ENCODE assay signal across 8 cellular contexts in the genomic region with DNA sequence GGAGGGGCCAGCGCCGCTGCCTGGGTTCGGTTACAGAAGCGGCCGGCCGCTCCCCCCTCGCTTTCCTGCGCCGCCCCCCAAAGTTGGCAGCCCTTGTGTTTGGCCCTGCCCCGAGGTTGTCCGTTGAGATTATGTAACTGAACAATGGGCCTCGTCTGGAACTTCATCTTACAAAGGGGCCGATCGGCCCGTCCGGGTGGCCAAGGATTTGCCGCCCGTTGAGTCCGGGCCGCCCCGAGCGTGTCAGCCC. TPM values are rescaled to one million over a fixed set of nuclear protein-coding genes. Genes with fewer than 3 reads are reported as not detected.
A peak's percentile ranks its signal among the peaks of the same experiment; 100 is the strongest.
DNase-seq lines count a peak whose midpoint lies in the region; TF ChIP-seq lines count a peak whose summit lies in the region.

No MANE protein-coding gene starts in this region.

- no peaks in the 10 kb centered on the region for H3K27me3 ChIP-seq in left ventricle myocardium inferior (ENCODE audit: low read depth)
- no peaks in the 10 kb centered on the region for H3K27me3 ChIP-seq in skeletal muscle satellite cell (ENCODE audit: control insufficient read depth, insufficient read depth, low read length)

- peaks cover 38% of the 10 kb centered on the region for H3K36me3 Mint-ChIP-seq in activated CD4-positive, alpha-beta T cell treated with anti-CD3 and anti-CD28 coated beads, Interleukin-2, amount 10 ng/mL, durations not matched to agents 24 days and 14 days (ENCODE audit: low read depth)
- H3K36me3 Mint-ChIP-seq in activated T-helper 1 cell treated with anti-CD3 and anti-CD28 coated beads, Interleukin-12 subunit alpha, Interleukin-12 subunit beta, Interleukin-2, Interleukin-4 antibody, amounts not matched to agents 30 ng/mL and 10 ng/mL and 1 ng/mL, durations not matched to agents 14 hours and 24 hours and 36 hours (ENCODE audit: low read depth), result peaks cover 38% of the 10 kb centered on the region

- peak overlapping the region; percentile 84 for H3K4me3 ChIP-seq in left ventricle myocardium inferior
- peak overlapping the region; percentile 80 for H3K4me3 ChIP-seq in skeletal muscle satellite cell (ENCODE audit: low read length)

- TF ChIP-seq CTCF in left ventricle myocardium inferior (IDR thresholded peaks at IDR 0.05; ENCODE audit: borderline replicate concordance), result no peak

- intact Hi-C loops in activated CD4-positive, alpha-beta T cell treated with anti-CD3 and anti-CD28 coated beads, Interleukin-2, amount 10 ng/mL, durations not matched to agents 24 days and 14 days (cut with micrococcal nuclease), result loop anchor here (1.0 to 10.0 kb wide), 5 partner anchors 8 to 890 kb away; a partner anchor contains a TSS
- intact Hi-C loops in activated T-helper 1 cell treated with anti-CD3 and anti-CD28 coated beads, Interleukin-12 subunit alpha, Interleukin-12 subunit beta, Interleukin-2, Interleukin-4 antibody, amounts not matched to agents 30 ng/mL and 10 ng/mL and 1 ng/mL, durations not matched to agents 14 hours and 24 hours and 36 hours (cut with micrococcal nuclease), result loop anchor here (2.0 to 10.0 kb wide), 4 partner anchors 174 to 1230 kb away; a partner anchor contains a TSS
- intact Hi-C loops in left ventricle myocardium inferior (cut with micrococcal nuclease), result no loop called here

- H3K4me1 ChIP-seq in left ventricle myocardium inferior (peaks cover 61% of the 10 kb centered on the region), skeletal muscle satellite cell (ENCODE audit: control insufficient read depth, insufficient read depth, low read length) (peaks cover 46% of the 10 kb centered on the region)

- peak overlapping the region; percentile 92 for H3K27ac Mint-ChIP-seq in activated CD4-positive, alpha-beta T cell treated with anti-CD3 and anti-CD28 coated beads, Interleukin-2, amount 10 ng/mL, durations not matched to agents 24 days and 14 days
- peak overlapping the region; percentile 83 for H3K27ac Mint-ChIP-seq in activated T-helper 1 cell treated with anti-CD3 and anti-CD28 coated beads, Interleukin-12 subunit alpha, Interleukin-12 subunit beta, Interleukin-2, Interleukin-4 antibody, amounts not matched to agents 30 ng/mL and 10 ng/mL and 1 ng/mL, durations not matched to agents 14 hours and 24 hours and 36 hours

- no peaks in the 10 kb centered on the region for H3K9me3 Mint-ChIP-seq in activated CD4-positive, alpha-beta T cell treated with anti-CD3 and anti-CD28 coated beads, Interleukin-2, amount 10 ng/mL, durations not matched to agents 24 days and 14 days
- no peaks in the 10 kb centered on the region for H3K9me3 Mint-ChIP-seq in activated T-helper 1 cell treated with anti-CD3 and anti-CD28 coated beads, Interleukin-12 subunit alpha, Interleukin-12 subunit beta, Interleukin-2, Interleukin-4 antibody, amounts not matched to agents 30 ng/mL and 10 ng/mL and 1 ng/mL, durations not matched to agents 14 hours and 24 hours and 36 hours

- H3K36me3 ChIP-seq in left ventricle myocardium inferior (peaks cover 7% of the 10 kb centered on the region), skeletal muscle satellite cell (ENCODE audit: insufficient read depth, low read length) (peaks cover 18% of the 10 kb centered on the region)

- H3K27me3 Mint-ChIP-seq in activated CD4-positive, alpha-beta T cell treated with anti-CD3 and anti-CD28 coated beads, Interleukin-2, amount 10 ng/mL, durations not matched to agents 24 days and 14 days, result peaks cover 6% of the 10 kb centered on the region
- peaks cover 7% of the 10 kb centered on the region for H3K27me3 Mint-ChIP-seq in activated T-helper 1 cell treated with anti-CD3 and anti-CD28 coated beads, Interleukin-12 subunit alpha, Interleukin-12 subunit beta, Interleukin-2, Interleukin-4 antibody, amounts not matched to agents 30 ng/mL and 10 ng/mL and 1 ng/mL, durations not matched to agents 14 hours and 24 hours and 36 hours (ENCODE audit: insufficient read depth)

- peak overlapping the region; percentile 84 for H3K4me2 ChIP-seq in skeletal muscle satellite cell (ENCODE audit: low read length)

- H3K9ac ChIP-seq in skeletal muscle satellite cell (ENCODE audit: low read depth, low read length), result peak overlapping the region; percentile 96

- peak overlapping the region; percentile 96 for H3K4me3 Mint-ChIP-seq in activated CD4-positive, alpha-beta T cell treated with anti-CD3 and anti-CD28 coated beads, Interleukin-2, amount 10 ng/mL, durations not matched to agents 24 days and 14 days
- H3K4me3 Mint-ChIP-seq in activated T-helper 1 cell treated with anti-CD3 and anti-CD28 coated beads, Interleukin-12 subunit alpha, Interleukin-12 subunit beta, Interleukin-2, Interleukin-4 antibody, amounts not matched to agents 30 ng/mL and 10 ng/mL and 1 ng/mL, durations not matched to agents 14 hours and 24 hours and 36 hours, result peak overlapping the region; percentile 93

- H3K4me1 Mint-ChIP-seq in activated CD4-positive, alpha-beta T cell treated with anti-CD3 and anti-CD28 coated beads, Interleukin-2, amount 10 ng/mL, durations not matched to agents 24 days and 14 days, result peaks cover 32% of the 10 kb centered on the region
- H3K4me1 Mint-ChIP-seq in activated T-helper 1 cell treated with anti-CD3 and anti-CD28 coated beads, Interleukin-12 subunit alpha, Interleukin-12 subunit beta, Interleukin-2, Interleukin-4 antibody, amounts not matched to agents 30 ng/mL and 10 ng/mL and 1 ng/mL, durations not matched to agents 14 hours and 24 hours and 36 hours (ENCODE audit: low read depth), result peaks cover 45% of the 10 kb centered on the region

- H3K27ac ChIP-seq in left ventricle myocardium inferior (replicated peaks), result peak overlapping the region; percentile 98

- H3K9me3 ChIP-seq in left ventricle myocardium inferior (replicated peaks), result no peaks in the 10 kb centered on the region
- H3K9me3 ChIP-seq in skeletal muscle satellite cell (replicated peaks; ENCODE audit: low read length), result no peaks in the 10 kb centered on the region

- no peak for DNase-seq in activated CD4-positive, alpha-beta T cell treated with anti-CD3 and anti-CD28 coated beads, Interleukin-2, amount 10 ng/mL, durations not matched to agents 24 days and 14 days
- DNase-seq in activated CD4-positive, alpha-beta T cell treated with anti-CD3 and anti-CD28 coated beads for 48 hours, result no peak
- no peak for DNase-seq in activated T-helper 1 cell treated with anti-CD3 and anti-CD28 coated beads, Interleukin-12 subunit alpha, Interleukin-12 subunit beta, Interleukin-2, Interleukin-4 antibody, amounts not matched to agents 30 ng/mL and 10 ng/mL and 1 ng/mL, durations not matched to agents 14 hours and 24 hours and 36 hours (ENCODE audit: low spot score)
- DNase-seq in left ventricle myocardium inferior, result peak; percentile 29
- DNase-seq in HuH-7 (ENCODE audit: low spot score), result no peak
- DNase-seq in HuH-7.5 (ENCODE audit: low spot score), result no peak
- no peak for DNase-seq in cerebellar cortex (ENCODE audit: low spot score)

RNA-seq across cellular contexts. Expression of a gene that starts 1.0 kb away (rescaled TPM):
- 55.5 and 57.7 TPM in 2 replicates for total RNA-seq in activated CD4-positive, alpha-beta T cell treated with anti-CD3 and anti-CD28 coated beads, Interleukin-2, amount 10 ng/mL, durations not matched to agents 24 days and 14 days
- 51.4 and 54.2 TPM in 2 replicates for total RNA-seq in activated T-helper 1 cell treated with anti-CD3 and anti-CD28 coated beads, Interleukin-12 subunit alpha, Interleukin-12 subunit beta, Interleukin-2, Interleukin-4 antibody, amounts not matched to agents 30 ng/mL and 10 ng/mL and 1 ng/mL, durations not matched to agents 14 hours and 24 hours and 36 hours
- total RNA-seq in left ventricle myocardium inferior, result 41.8 TPM
- total RNA-seq in skeletal muscle satellite cell (2012; rRNA removed), result 13.1 and 14.7 TPM in 2 replicates
